2 cellular contexts compared by ENCODE assay signal in the genomic region with DNA sequence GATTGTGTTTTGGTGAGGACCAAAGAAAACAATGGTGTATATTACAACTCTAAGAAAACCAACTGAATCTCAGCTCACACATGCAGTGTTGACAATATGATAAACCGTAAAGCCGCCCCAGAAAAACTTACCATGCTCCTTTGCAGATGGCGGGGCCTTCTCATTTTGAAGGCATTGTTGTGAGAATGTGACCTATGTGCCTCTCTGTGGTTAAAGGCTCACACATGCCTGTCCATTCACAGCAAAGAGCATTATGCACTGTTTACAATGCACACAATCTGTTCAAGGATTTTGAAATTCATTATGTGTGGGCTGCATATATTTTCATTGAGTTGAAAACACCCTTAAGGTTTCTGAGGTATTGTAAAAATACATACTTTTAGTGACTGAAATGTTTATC.
TF ChIP-seq lines count a peak whose summit lies in the region.

No MANE protein-coding gene starts in this region.

TF ChIP-seq in HCT116, 20 proteins besides CTCF, POLR2A, EP300 and RAD21:
- TF ChIP-seq MAX (IDR thresholded peaks at IDR 0.05) (no peak), TCF7L2 (IDR thresholded peaks at IDR 0.05; ENCODE audit: borderline replicate concordance, extremely low read depth, insufficient read depth, insufficient read length) (no peak), ZBTB33 (IDR thresholded peaks at IDR 0.05; ENCODE audit: extremely low read depth, insufficient replicate concordance, low read length) (no peak), ELF1 (IDR thresholded peaks at IDR 0.05; ENCODE audit: borderline replicate concordance, low read depth) (no peak), POLR2AphosphoS5 (IDR thresholded peaks at IDR 0.05; ENCODE audit: low read depth, low read length) (no peak), YY1 (IDR thresholded peaks at IDR 0.05; ENCODE audit: extremely low read depth, insufficient replicate concordance, low read depth, low read length) (no peak), CEBPB (IDR thresholded peaks at IDR 0.05; ENCODE audit: low read depth) (no peak), JUND (IDR thresholded peaks at IDR 0.05) (no peak), SRF (IDR thresholded peaks at IDR 0.05; ENCODE audit: low read depth) (no peak), FOSL1 (IDR thresholded peaks at IDR 0.05; ENCODE audit: low read depth) (no peak), ZNF274 (IDR thresholded peaks at IDR 0.05; ENCODE audit: low read depth, low read length) (no peak), CBX3 (IDR thresholded peaks at IDR 0.05; ENCODE audit: low read depth) (no peak), EZH2 (IDR thresholded peaks at IDR 0.05) (no peak), EZH2phosphoT487 (IDR thresholded peaks at IDR 0.05; ENCODE audit: borderline replicate concordance) (no peak), SIN3A (IDR thresholded peaks at IDR 0.05; ENCODE audit: low read depth) (no peak)
- TF ChIP-seq, protein P1, sequence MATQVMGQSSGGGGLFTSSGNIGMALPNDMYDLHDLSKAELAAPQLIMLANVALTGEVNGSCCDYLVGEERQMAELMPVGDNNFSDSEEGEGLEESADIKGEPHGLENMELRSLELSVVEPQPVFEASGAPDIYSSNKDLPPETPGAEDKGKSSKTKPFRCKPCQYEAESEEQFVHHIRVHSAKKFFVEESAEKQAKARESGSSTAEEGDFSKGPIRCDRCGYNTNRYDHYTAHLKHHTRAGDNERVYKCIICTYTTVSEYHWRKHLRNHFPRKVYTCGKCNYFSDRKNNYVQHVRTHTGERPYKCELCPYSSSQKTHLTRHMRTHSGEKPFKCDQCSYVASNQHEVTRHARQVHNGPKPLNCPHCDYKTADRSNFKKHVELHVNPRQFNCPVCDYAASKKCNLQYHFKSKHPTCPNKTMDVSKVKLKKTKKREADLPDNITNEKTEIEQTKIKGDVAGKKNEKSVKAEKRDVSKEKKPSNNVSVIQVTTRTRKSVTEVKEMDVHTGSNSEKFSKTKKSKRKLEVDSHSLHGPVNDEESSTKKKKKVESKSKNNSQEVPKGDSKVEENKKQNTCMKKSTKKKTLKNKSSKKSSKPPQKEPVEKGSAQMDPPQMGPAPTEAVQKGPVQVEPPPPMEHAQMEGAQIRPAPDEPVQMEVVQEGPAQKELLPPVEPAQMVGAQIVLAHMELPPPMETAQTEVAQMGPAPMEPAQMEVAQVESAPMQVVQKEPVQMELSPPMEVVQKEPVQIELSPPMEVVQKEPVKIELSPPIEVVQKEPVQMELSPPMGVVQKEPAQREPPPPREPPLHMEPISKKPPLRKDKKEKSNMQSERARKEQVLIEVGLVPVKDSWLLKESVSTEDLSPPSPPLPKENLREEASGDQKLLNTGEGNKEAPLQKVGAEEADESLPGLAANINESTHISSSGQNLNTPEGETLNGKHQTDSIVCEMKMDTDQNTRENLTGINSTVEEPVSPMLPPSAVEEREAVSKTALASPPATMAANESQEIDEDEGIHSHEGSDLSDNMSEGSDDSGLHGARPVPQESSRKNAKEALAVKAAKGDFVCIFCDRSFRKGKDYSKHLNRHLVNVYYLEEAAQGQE (IDR thresholded peaks at IDR 0.05; ENCODE audit: low read depth) = no peak
- TF ChIP-seq, protein P2, sequence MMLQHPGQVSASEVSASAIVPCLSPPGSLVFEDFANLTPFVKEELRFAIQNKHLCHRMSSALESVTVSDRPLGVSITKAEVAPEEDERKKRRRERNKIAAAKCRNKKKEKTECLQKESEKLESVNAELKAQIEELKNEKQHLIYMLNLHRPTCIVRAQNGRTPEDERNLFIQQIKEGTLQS (IDR thresholded peaks at IDR 0.05) = no peak
TF ChIP-seq in HCT116: peak in this region for 0.

TF ChIP-seq in H1, 55 proteins besides CTCF, POLR2A, EP300 and RAD21:
- TF ChIP-seq SP2 (IDR thresholded peaks at IDR 0.05; ENCODE audit: low read length) (no peak), ATF2 (IDR thresholded peaks at IDR 0.05; ENCODE audit: low read length) (no peak), CHD2 (IDR thresholded peaks at IDR 0.05; ENCODE audit: low read length) (no peak), ZNF274 (IDR thresholded peaks at IDR 0.05; ENCODE audit: borderline replicate concordance, extremely low read depth, low read length) (no peak), TCF12 (IDR thresholded peaks at IDR 0.05; ENCODE audit: low read depth, low read length) (no peak), EGR1 (IDR thresholded peaks at IDR 0.05; ENCODE audit: borderline replicate concordance, low read depth, low read length) (no peak), KDM5A (IDR thresholded peaks at IDR 0.05; ENCODE audit: low read length) (no peak), TAF1 (IDR thresholded peaks at IDR 0.05; ENCODE audit: low read depth, low read length) (no peak), NRF1 (IDR thresholded peaks at IDR 0.05; ENCODE audit: low read depth, low read length) (no peak), CHD1 (IDR thresholded peaks at IDR 0.05; ENCODE audit: low read depth, low read length) (no peak), KDM4A (IDR thresholded peaks at IDR 0.05; ENCODE audit: low read depth, low read length, severe bottlenecking) (no peak)
